Comparison of ENCODE assay signal across 8 cellular contexts in the genomic region with DNA sequence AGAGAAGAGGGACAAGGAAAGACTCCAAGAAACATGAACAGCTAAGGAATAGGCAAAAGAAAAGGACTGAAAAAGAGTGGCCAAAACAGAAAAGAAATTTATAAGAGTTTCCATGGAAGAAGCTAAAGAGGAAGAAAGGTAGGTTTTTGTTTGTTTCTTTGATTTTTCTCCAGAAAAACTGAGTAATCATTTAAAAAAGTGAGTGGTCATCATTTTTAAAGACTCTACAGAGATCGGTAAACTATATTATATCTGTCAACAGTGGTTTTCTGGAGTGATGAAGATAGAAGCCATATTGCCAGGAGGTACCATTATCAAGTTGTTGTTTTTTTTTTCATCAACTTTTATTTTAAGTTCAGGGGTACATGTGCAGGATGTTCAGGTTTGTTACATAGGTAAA.
"Had no signal": no experiment of that assay in that cellular context is flagged by ENCODE, and none has a peak within 500 bp of the region (broad histone marks: within the 10 kb centered on the region; RNA-seq: fewer than 3 reads in every experiment).

No MANE protein-coding gene starts in this region.

- ATAC-seq: GM12878 had no signal

- DNase-seq: GDM1, GF-D8 had no signal

- FAIRE-seq: G401.6, GM12878, GM12891, GM12892, GM18507, GM19239 had no signal

- H3K4me3 ChIP-seq: GM12878 had no signal
